Comparison of ENCODE assay signal across 26 cellular contexts in genomic region chr5:89425062-89425461, GRCh38.
"Had no signal": no experiment of that assay in that cellular context is flagged by ENCODE, and none has a peak within 500 bp of the region (broad histone marks: within the 10 kb centered on the region; RNA-seq: fewer than 3 reads in every experiment).

No MANE protein-coding gene starts in this region.

- H3K36me3 ChIP-seq: left ventricle myocardium inferior, neural progenitor cell, ovary, right atrium auricular region, right lobe of liver, stomach, thyroid gland, transverse colon, upper lobe of left lung, vagina had no signal

- H3K9me3 ChIP-seq: mucosa of descending colon, ovary, right lobe of liver, stomach, testis, thyroid gland, transverse colon, upper lobe of left lung, vagina had no signal

- H3K4me3 Mint-ChIP-seq: naive thymus-derived CD4-positive, alpha-beta T cell; nephron progenitor cell; neural progenitor cell; stimulated activated naive B cell treated with anti-CD40 and anti-IgM and Interleukin-4, amounts not matched to agents 10 μg/mL and 1 μg/mL and 100 μg/mL, for 72 hours had no signal

- H3K27me3 ChIP-seq: neural progenitor cell, ovary, right atrium auricular region, right lobe of liver, stomach, testis, thyroid gland, transverse colon, upper lobe of left lung, vagina had no signal

- H3K4me3 ChIP-seq: left ventricle myocardium inferior, lung, mucosa of descending colon, neural progenitor cell, ovary, right atrium auricular region, right lobe of liver, smooth muscle cell, stomach, testis, thyroid gland, transverse colon, upper lobe of left lung, vagina had no signal

- H2AFZ ChIP-seq: neural progenitor cell had no signal

- H3K27ac ChIP-seq: left ventricle myocardium inferior, neural progenitor cell, ovary, right atrium auricular region, right lobe of liver, stomach, testis, thyroid gland, transverse colon, upper lobe of left lung, vagina had no signal

- H3K27ac Mint-ChIP-seq: naive thymus-derived CD4-positive, alpha-beta T cell; nephron progenitor cell; neural progenitor cell; progenitor cell of endocrine pancreas; stimulated activated naive B cell treated with anti-CD40 and anti-IgM and Interleukin-4, amounts not matched to agents 10 μg/mL and 1 μg/mL and 100 μg/mL, for 72 hours had no signal

- DNase-seq: hypothalamus; islet precursor cell; left ventricle myocardium inferior; midbrain; mucosa of descending colon; naive thymus-derived CD4-positive, alpha-beta T cell; nephron progenitor cell; ovary; right lobe of liver; stimulated activated CD4-positive, alpha-beta T cell treated with anti-CD3 and anti-CD28 coated beads, Interleukin-1b, Interleukin-23, amount 100 ng/mL, for 48 hours; stimulated activated CD4-positive, alpha-beta T cell treated with anti-CD3 and anti-CD28 coated beads, Interleukin-2, amount 100 ng/mL, for 48 hours; stimulated activated CD4-positive, alpha-beta T cell treated with anti-CD3 and anti-CD28 coated beads, Interleukin-4, amount 100 ng/mL, for 4 hours; stimulated activated CD8-positive, alpha-beta memory T cell treated with anti-CD3 and anti-CD28 coated beads, Interleukin-4, amount 100 ng/mL, for 48 hours; stimulated activated naive B cell treated with anti-CD40 and anti-IgM and Interleukin-4, amounts not matched to agents 10 μg/mL and 1 μg/mL and 100 μg/mL, for 72 hours; stimulated activated naive CD8-positive, alpha-beta T cell treated with anti-CD3 and anti-CD28 coated beads, Interleukin-15, Interleukin-2, amounts not matched to agents 100 U/mL and 50 U/mL, for 24 hours; stomach; testis; thyroid gland; transverse colon; upper lobe of left lung had no signal

- H3K4me1 ChIP-seq: left ventricle myocardium inferior, neural progenitor cell, right atrium auricular region, right lobe of liver, stomach, testis, thyroid gland, upper lobe of left lung, vagina had no signal

- ATAC-seq: mucosa of descending colon; naive thymus-derived CD4-positive, alpha-beta T cell; right lobe of liver; stimulated activated naive B cell treated with anti-CD40 and anti-IgM and Interleukin-4, amounts not matched to agents 10 μg/mL and 1 μg/mL and 100 μg/mL, for 72 hours; stimulated activated naive CD8-positive, alpha-beta T cell treated with anti-CD3 and anti-CD28 coated beads, Interleukin-15, Interleukin-2, amounts not matched to agents 100 U/mL and 50 U/mL, for 24 hours had no signal

- H3K9ac ChIP-seq: neural progenitor cell had no signal

- H3K27me3 Mint-ChIP-seq: progenitor cell of endocrine pancreas; stimulated activated naive B cell treated with anti-CD40 and anti-IgM and Interleukin-4, amounts not matched to agents 10 μg/mL and 1 μg/mL and 100 μg/mL, for 72 hours had no signal

- H3K4me2 ChIP-seq: neural progenitor cell, smooth muscle cell had no signal
